8 cellular contexts compared by ENCODE assay signal in genomic region chr6:100719883-100720682, GRCh38.
DNase-seq lines count a peak whose midpoint lies in the region; ATAC-seq, FAIRE-seq and TF ChIP-seq lines count a peak whose summit lies in the region.

No MANE protein-coding gene starts in this region.

- no peak overlapping the region for H2BK12ac ChIP-seq in mesenchymal stem cell (ENCODE audit: low read length in 2 of 2)

- peak overlapping the region; percentile 71 for H3K9ac ChIP-seq in mesenchymal stem cell (ENCODE audit: low read length)

- no peaks in the 10 kb centered on the region for H3K27me3 ChIP-seq in mesenchymal stem cell (ENCODE audit: control insufficient read depth in 1 of 2, insufficient read depth in 1 of 2, low read length in 2 of 2)

- no peak overlapping the region for H3K18ac ChIP-seq in mesenchymal stem cell (ENCODE audit: low read depth in 1 of 2, low read length in 2 of 2)

- no peak for TF ChIP-seq POLR2A in GM12891 (IDR thresholded peaks at IDR 0.05; ENCODE audit: low read depth, low read length)

- peak; percentile 48 for ATAC-seq in GM19035 (IDR thresholded peaks at IDR 0.05; ENCODE audit: unreplicated experiment)

- no peak overlapping the region for H2BK5ac ChIP-seq in mesenchymal stem cell (ENCODE audit: low read depth, low read length, poor library complexity, severe bottlenecking)

- peaks cover 0 to 35% of the 10 kb centered on the region in 2 experiments for H3K36me3 ChIP-seq in mesenchymal stem cell (ENCODE audit: control insufficient read depth in 1 of 2, insufficient read depth in 2 of 2, low read depth in 1 of 2, low read length in 2 of 2)

- H3K4me2 ChIP-seq in mesenchymal stem cell (ENCODE audit: low read length, poor library complexity, severe bottlenecking), result no peak overlapping the region

- H4K91ac ChIP-seq in mesenchymal stem cell (ENCODE audit: low read length), result no peak overlapping the region

- H3K79me1 ChIP-seq in mesenchymal stem cell (replicated peaks; ENCODE audit: low read length, poor library complexity, severe bottlenecking), result peaks cover 5% of the 10 kb centered on the region

- no peak overlapping the region for H2AFZ ChIP-seq in mesenchymal stem cell (ENCODE audit: low read depth, low read length)

- no peak overlapping the region for H3K14ac ChIP-seq in mesenchymal stem cell (ENCODE audit: low read length in 2 of 2)

- no peaks in the 10 kb centered on the region for H3K4me1 ChIP-seq in mesenchymal stem cell (ENCODE audit: control insufficient read depth, insufficient read depth, low read depth, low read length)

- H3K23ac ChIP-seq in mesenchymal stem cell (ENCODE audit: low read length in 2 of 2), result no peak overlapping the region

- peak; percentile 45 for TF ChIP-seq CTCF in cardiac fibroblast (IDR thresholded peaks at IDR 0.05; ENCODE audit: low read depth, low read length)

- H3K27ac ChIP-seq in mesenchymal stem cell (ENCODE audit: low read length, poor library complexity, severe bottlenecking), result no peak overlapping the region

- no peaks in the 10 kb centered on the region for H3K9me3 ChIP-seq in mesenchymal stem cell (ENCODE audit: control insufficient read depth, low read length)

- peak; percentile 47 to 58 for DNase-seq in AML-193 (lab: John Stamatoyannopoulos, UW)
- peak; percentile 64 for DNase-seq in NAMALWA (ENCODE audit: low spot score)
- DNase-seq in cardiac fibroblast (ENCODE audit: low read depth in 2 of 2), result peak; percentile 69 to 70
- DNase-seq in mesenchymal stem cell, result peak; percentile 55
- no peak for DNase-seq in islet precursor cell
- DNase-seq in activated CD4-positive, alpha-beta T cell treated with anti-CD3 and anti-CD28 coated beads, Interleukin-2, amount 50 U/mL, for 1 hour, result no peak
- no peak for DNase-seq in GM12891 (ENCODE audit: insufficient read length, low spot score)

- H3K4ac ChIP-seq in mesenchymal stem cell (ENCODE audit: low read depth in 1 of 2, low read length in 2 of 2), result no peak overlapping the region

- 88% methylated on average over 3 of the region's 5 CpGs for WGBS in mesenchymal stem cell

- no peak overlapping the region for H4K8ac ChIP-seq in mesenchymal stem cell (ENCODE audit: low read length)

- FAIRE-seq in GM12891 (lab: Jason Lieb, UNC), result no peak

- H2BK120ac ChIP-seq in mesenchymal stem cell (ENCODE audit: low read depth, low read length), result no peak overlapping the region

- no peak overlapping the region for H2BK15ac ChIP-seq in mesenchymal stem cell (ENCODE audit: low read depth, poor library complexity, severe bottlenecking)

- H3K4me3 ChIP-seq in cardiac fibroblast (replicated peaks in 1 of 2; ENCODE audit: low read depth in 2 of 2, low read length in 2 of 2), result peak overlapping the region in 1 of 2 donors; percentile 13
- peak overlapping the region in 1 of 2 experiments; percentile 48 for H3K4me3 ChIP-seq in mesenchymal stem cell (ENCODE audit: insufficient read depth in 1 of 2, low read depth in 1 of 2, low read length in 2 of 2)

- H2AK5ac ChIP-seq in mesenchymal stem cell (ENCODE audit: low read length, severe bottlenecking), result no peak overlapping the region

TF ChIP-seq in GM12891, 5 proteins besides CTCF, POLR2A, EP300 and RAD21:
- no peak for TF ChIP-seq PAX5 (IDR thresholded peaks at IDR 0.05; ENCODE audit: insufficient read depth, low read length, severe bottlenecking)
- no peak for TF ChIP-seq POLR2AphosphoS5 (IDR thresholded peaks at IDR 0.05; ENCODE audit: low read depth, low read length)
- TF ChIP-seq POU2F2 (IDR thresholded peaks at IDR 0.05; ENCODE audit: low read depth, low read length), result no peak
- TF ChIP-seq TAF1 (IDR thresholded peaks at IDR 0.05; ENCODE audit: low read depth, low read length), result no peak
- TF ChIP-seq SPI1 (IDR thresholded peaks at IDR 0.05; ENCODE audit: low read depth, low read length), result no peak

Comparison
In these comparisons a context has a peak if more than half of its experiments do, and no peak if none do; other contexts are left out.
1. DNase-seq: peak in AML-193 (2 of 2), NAMALWA (single experiment), cardiac fibroblast (2 of 2) and mesenchymal stem cell (single experiment); none in islet precursor cell (single experiment), activated CD4-positive, alpha-beta T cell treated with anti-CD3 and anti-CD28 coated beads, Interleukin-2, amount 50 U/mL, for 1 hour (single experiment) and GM12891 (single experiment).